2 cellular contexts compared by ENCODE assay signal in genomic region chrX:11414091-11414490, GRCh38.
TF ChIP-seq lines count a peak whose summit lies in the region.

No MANE protein-coding gene starts in this region.

TF ChIP-seq in GM12878, 131 proteins besides CTCF, POLR2A, EP300 and RAD21:
- TF ChIP-seq CEBPB (IDR thresholded peaks at IDR 0.05; ENCODE audit: borderline replicate concordance in 1 of 2, low read depth in 2 of 2, low read length in 2 of 2) (no peak), ZBTB40 (IDR thresholded peaks at IDR 0.05; ENCODE audit: borderline replicate concordance) (peak; percentile 60)

TF ChIP-seq in endothelial cell of umbilical vein, 7 proteins besides CTCF, POLR2A, EP300 and RAD21:
- TF ChIP-seq FOS (IDR thresholded peaks at IDR 0.05; ENCODE audit: borderline replicate concordance, insufficient read depth, low read length) = no peak
- TF ChIP-seq EZH2 (IDR thresholded peaks at IDR 0.05; ENCODE audit: borderline replicate concordance, low read depth, low read length, severe bottlenecking) = no peak
- no peak for TF ChIP-seq JUN (IDR thresholded peaks at IDR 0.05; ENCODE audit: borderline replicate concordance, insufficient read depth, insufficient read length, low read depth)
- TF ChIP-seq GATA2 (IDR thresholded peaks at IDR 0.05; ENCODE audit: insufficient read depth, insufficient read length, low read depth, low read length) = no peak
- no peak for TF ChIP-seq POLR2AphosphoS5 (IDR thresholded peaks at IDR 0.05; ENCODE audit: insufficient read depth, low read depth, low read length)
- no peak for TF ChIP-seq MAX (IDR thresholded peaks at IDR 0.05; ENCODE audit: insufficient read depth, insufficient read length)
- no peak for TF ChIP-seq MYC (IDR thresholded peaks at IDR 0.05; ENCODE audit: low read depth, low read length)
